Comparison of ENCODE assay signal across 17 cellular contexts in the genomic region with DNA sequence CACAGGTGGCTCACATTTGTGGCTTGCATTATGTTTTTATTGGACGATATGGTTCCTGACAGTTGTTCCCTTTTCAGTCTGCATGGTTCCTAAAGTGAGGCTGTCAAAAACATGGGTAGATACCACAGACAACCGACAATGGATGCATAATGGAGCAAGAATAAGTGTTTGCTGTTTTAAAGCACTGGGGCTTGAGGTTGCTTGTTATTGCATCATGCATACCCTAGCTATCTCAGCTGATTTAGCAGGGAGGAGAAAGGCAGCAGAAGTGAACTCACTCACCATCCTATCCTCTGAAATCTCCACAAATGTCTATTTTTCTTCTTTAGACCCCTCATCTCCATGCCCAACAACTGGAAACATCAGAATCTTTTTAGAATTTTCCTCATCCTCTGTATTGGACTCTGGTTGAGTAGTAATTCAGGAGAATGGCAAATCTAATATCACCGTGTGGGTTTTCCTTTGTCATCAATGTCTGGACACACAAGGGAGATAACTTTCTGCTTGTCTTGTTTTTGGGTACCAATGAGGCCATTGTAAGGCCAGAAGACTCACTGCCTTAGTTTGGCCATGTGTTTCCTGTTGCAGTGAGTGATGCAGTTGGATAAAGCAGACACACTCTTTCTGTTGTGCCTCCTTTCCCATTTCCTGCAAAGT. TPM values are rescaled to one million over a fixed set of nuclear protein-coding genes. Genes with fewer than 3 reads are reported as not detected.
DNase-seq lines count a peak whose midpoint lies in the region; ATAC-seq and TF ChIP-seq lines count a peak whose summit lies in the region.
"Had no signal": no experiment of that assay in that cellular context is flagged by ENCODE, and none has a peak within 500 bp of the region (broad histone marks: within the 10 kb centered on the region; RNA-seq: fewer than 3 reads in every experiment).

No MANE protein-coding gene starts in this region.

- no peak overlapping the region for H3K27ac Mint-ChIP-seq in T-helper 2 cell treated with Interferon-gamma antibody and Interleukin-4, amounts not matched to agents 5 μg/mL and 100 μg/mL, for 36 hours
- H3K27ac Mint-ChIP-seq: activated naive CD4-positive, alpha-beta T cell treated with anti-CD3 and anti-CD28 coated beads, Interleukin-2, amount 50 U/mL, for 24 hours had no signal

- H2AK9ac ChIP-seq in IMR-90 (replicated peaks; ENCODE audit: low read depth, low read length, poor library complexity), result no peak overlapping the region

- H3K79me1 ChIP-seq in IMR-90 (ENCODE audit: low read depth in 1 of 2, low read length in 2 of 2), result no peaks in the 10 kb centered on the region

- CTCF ChIA-PET in IMR-90 (lab: Yijun Ruan, JAX), result no interaction called here

- in situ Hi-C loops in IMR-90 (cut with MboI; ENCODE audit: low sequenced_read_pairs), result no loop called here
- in situ Hi-C loops in GM13977 (cut with MboI; ENCODE audit: low pct_unique_long_range_greater_than_20kb, low sequenced_read_pairs, unreplicated experiment), result no loop called here

- H3K27me3 ChIP-seq in IMR-90 (ENCODE audit: control insufficient read depth, insufficient read depth, low read length), result peaks cover 48% of the 10 kb centered on the region
- H3K27me3 ChIP-seq: transverse colon had no signal

- peak overlapping the region; percentile 63; the same call in 1 of the 2 replicates for H2BK20ac ChIP-seq in IMR-90 (ENCODE audit: low read depth, low read length)

- H4K20me1 ChIP-seq in IMR-90 (ENCODE audit: insufficient read depth, low read length), result no peaks in the 10 kb centered on the region

- peak overlapping the region; percentile 4; the same call in 1 of the 3 replicates for H2BK15ac ChIP-seq in IMR-90 (ENCODE audit: low read depth, low read length)

- 0 out of 2 replicates have a peak overlapping the region, but pooled peaks have one; percentile 3 for H3K23ac ChIP-seq in IMR-90 (ENCODE audit: low read depth, low read length)

- TF ChIP-seq POLR2A in IMR-90 (IDR thresholded peaks at IDR 0.05; ENCODE audit: low read depth, low read length), result no peak

- peak overlapping the region; percentile 17; the same call in 1 of the 2 replicates for H3K4ac ChIP-seq in IMR-90 (ENCODE audit: low read depth, low read length)

- no peaks in the 10 kb centered on the region for H3K9me1 ChIP-seq in IMR-90 (ENCODE audit: insufficient read depth, low read length)

- no peak overlapping the region for H3K56ac ChIP-seq in IMR-90 (ENCODE audit: extremely low read depth, insufficient read depth, low read length)

- no peaks in the 10 kb centered on the region for H3K36me3 ChIP-seq in IMR-90 (ENCODE audit: control insufficient read depth, insufficient read depth, low read length)
- H3K36me3 ChIP-seq: transverse colon had no signal

- H3K18ac ChIP-seq in IMR-90 (ENCODE audit: low read depth, low read length), result peak overlapping the region; percentile 35; the same call in 1 of the 2 replicates

- peak overlapping the region; percentile 68; the same call in 1 of the 2 replicates for H4K5ac ChIP-seq in IMR-90 (ENCODE audit: low read depth, low read length)

- no peak overlapping the region for H2BK5ac ChIP-seq in IMR-90 (ENCODE audit: low read depth, low read length, poor library complexity, severe bottlenecking)

- no peaks in the 10 kb centered on the region for H3K4me1 ChIP-seq in IMR-90 (ENCODE audit: control insufficient read depth, insufficient read depth, low read length)
- H3K4me1 ChIP-seq: transverse colon had no signal

- H3K4me2 ChIP-seq in IMR-90 (ENCODE audit: low read depth, low read length), result no peak overlapping the region

- no peak overlapping the region for H2AK5ac ChIP-seq in IMR-90 (ENCODE audit: low read depth, low read length)

- H2BK120ac ChIP-seq in IMR-90 (ENCODE audit: low read depth, low read length), result peak overlapping the region; percentile 84; the same call in 1 of the 2 replicates

- no peaks in the 10 kb centered on the region for H3K9me3 Mint-ChIP-seq in T-helper 2 cell treated with Interferon-gamma antibody and Interleukin-4, amounts not matched to agents 5 μg/mL and 100 μg/mL, for 36 hours
- H3K9me3 Mint-ChIP-seq: activated naive CD4-positive, alpha-beta T cell treated with anti-CD3 and anti-CD28 coated beads, Interleukin-2, amount 50 U/mL, for 24 hours had no signal

- no peaks in the 10 kb centered on the region for H3K36me3 Mint-ChIP-seq in T-helper 2 cell treated with Interferon-gamma antibody and Interleukin-4, amounts not matched to agents 5 μg/mL and 100 μg/mL, for 36 hours (ENCODE audit: low read depth)
- H3K36me3 Mint-ChIP-seq: activated naive CD4-positive, alpha-beta T cell treated with anti-CD3 and anti-CD28 coated beads, Interleukin-2, amount 50 U/mL, for 24 hours; naive B cell had no signal

- no peak overlapping the region for H3K4me3 ChIP-seq in IMR-90 (ENCODE audit: insufficient read depth, low read depth, low read length)
- H3K4me3 ChIP-seq in fibroblast of pulmonary artery (replicated peaks; ENCODE audit: low read depth, low read length), result no peak overlapping the region
- H3K4me3 ChIP-seq: transverse colon had no signal

- ATAC-seq in IMR-90 (ENCODE audit: low read depth) (peak; percentile 37), HG03354 (IDR thresholded peaks at IDR 0.05; ENCODE audit: poor library complexity, severe bottlenecking, unreplicated experiment) (no peak)
- ATAC-seq: left lobe of liver had no signal

- H3K27me3 Mint-ChIP-seq in T-helper 2 cell treated with Interferon-gamma antibody and Interleukin-4, amounts not matched to agents 5 μg/mL and 100 μg/mL, for 36 hours (ENCODE audit: low read depth), result no peaks in the 10 kb centered on the region
- H3K27me3 Mint-ChIP-seq: naive B cell had no signal

- DNase-seq in DMS53 (lab: John Stamatoyannopoulos, UW) (peak; percentile 14), IMR-90 (peak; percentile 47), OCI-M1 (lab: John Stamatoyannopoulos, UW) (peak; percentile 92), fibroblast of pulmonary artery (ENCODE audit: low read depth) (peak; percentile 31), Ammon's horn (ENCODE audit: low spot score) (no peak), GM13977 (ENCODE audit: low spot score) (no peak)
- no peak for DNase-seq in T-helper 2 cell treated with Interferon-gamma antibody and Interleukin-4, amounts not matched to agents 5 μg/mL and 100 μg/mL, for 36 hours (ENCODE audit: low spot score)
- DNase-seq: hippocampal formation, naive B cell, NCI-H1694, NCI-H82, transverse colon had no signal

- WGBS in IMR-90 (ENCODE audit: extremely low coverage in 2 of 2, insufficient read length in 1 of 2), 2 experiments, result 100% methylated on average over 1 of the region's 3 CpGs; no CpG with 5 or more reads in 1 of the 2 experiments

- BruUV-seq in IMR-90 (replicated peaks; lab: Mats Ljungman, UMichigan), result no TSS peak

- no peak overlapping the region for H2AFZ ChIP-seq in IMR-90 (replicated peaks; ENCODE audit: low read length, poor library complexity)

- intact Hi-C loops in IMR-90 (cut with micrococcal nuclease), result loop anchor here (5.0 kb wide), 1 partner anchor 53 kb away; the partner anchor contains the start of gene PLEK

- H3K27ac ChIP-seq in IMR-90 (ENCODE audit: insufficient read depth, low read length), result no peak overlapping the region
- H3K27ac ChIP-seq: transverse colon had no signal

- no peak overlapping the region for H3K4me3 Mint-ChIP-seq in T-helper 2 cell treated with Interferon-gamma antibody and Interleukin-4, amounts not matched to agents 5 μg/mL and 100 μg/mL, for 36 hours
- H3K4me3 Mint-ChIP-seq: activated naive CD4-positive, alpha-beta T cell treated with anti-CD3 and anti-CD28 coated beads, Interleukin-2, amount 50 U/mL, for 24 hours; CD14-positive monocyte had no signal

- POLR2A ChIA-PET in IMR-90 (lab: Charles Lee; ENCODE audit: unreplicated experiment), result no interaction called here

- no peak overlapping the region for H3K14ac ChIP-seq in IMR-90 (replicated peaks; ENCODE audit: low read depth, low read length)

- dilution Hi-C loops in IMR-90 (cut with HindIII; ENCODE audit: low sequenced_read_pairs, unreplicated experiment), result no loop called here

- H3K9me3 ChIP-seq in IMR-90 (ENCODE audit: control insufficient read depth, insufficient read depth, low read length), result peaks cover under 1% of the 10 kb centered on the region; the same call in 1 of the 2 replicates
- H3K9me3 ChIP-seq: transverse colon had no signal

- TF ChIP-seq RAD21 in IMR-90 (IDR thresholded peaks at IDR 0.05; ENCODE audit: low read length), result no peak

- no peak for TF ChIP-seq CTCF in IMR-90 (conservative IDR thresholded peaks at IDR 0.05; ENCODE audit: low read depth, low read length)
- no peak for TF ChIP-seq CTCF in fibroblast of pulmonary artery (IDR thresholded peaks at IDR 0.05; ENCODE audit: low read length, missing control alignments)
- TF ChIP-seq CTCF in GM13977 (IDR thresholded peaks at IDR 0.05; ENCODE audit: extremely low read depth, insufficient read depth, missing control alignments), result no peak

- peaks cover 3% of the 10 kb centered on the region for H3K4me1 Mint-ChIP-seq in T-helper 2 cell treated with Interferon-gamma antibody and Interleukin-4, amounts not matched to agents 5 μg/mL and 100 μg/mL, for 36 hours (ENCODE audit: low read depth)

- no peak overlapping the region for H3K9ac ChIP-seq in IMR-90 (ENCODE audit: low read depth, low read length)

- H4K8ac ChIP-seq in IMR-90 (ENCODE audit: low read depth in 2 of 2, low read length in 2 of 2), result peak overlapping the region; percentile 7 to 22; a peak in 2 of 4 replicates

- peak overlapping the region; percentile 79 for H4K91ac ChIP-seq in IMR-90 (ENCODE audit: insufficient read depth, low read depth, low read length)

TF ChIP-seq in IMR-90, 13 proteins besides CTCF, POLR2A, EP300 and RAD21 (continues in another document):
- TF ChIP-seq BHLHE40 (IDR thresholded peaks at IDR 0.05; ENCODE audit: low read depth, low read length) (no peak), MXI1 (IDR thresholded peaks at IDR 0.05; ENCODE audit: borderline replicate concordance, low read depth, low read length) (no peak)

RNA-seq across cellular contexts. Expression of gene FBXO48, which starts 46.7 kb away (rescaled TPM):
- 0.18 and 0.28 TPM in 2 replicates for total RNA-seq in IMR-90 (2012; rRNA removed)
- polyA plus RNA-seq in IMR-90 (2012; rRNA removed), result 0.37 and 0.43 TPM in 2 replicates
- 0.09 and 0.11 TPM in 2 replicates for polyA plus RNA-seq in IMR-90 (2012; cell fraction: cytosol; rRNA removed)
- polyA plus RNA-seq in IMR-90 (2012; cell fraction: nucleus; rRNA removed; ENCODE audit: low replicate concordance), result 0.11 and 0.61 TPM in 2 replicates

RNA-seq across cellular contexts. Expression of gene APLF, which starts 47.0 kb away (rescaled TPM):
- 2.3 and 3.3 TPM in 2 replicates for total RNA-seq in IMR-90 (2012; rRNA removed)
- polyA plus RNA-seq in IMR-90 (2012; rRNA removed), result 1.2 and 1.5 TPM in 2 replicates
- 0.30 and 0.50 TPM in 2 replicates for polyA plus RNA-seq in IMR-90 (2012; cell fraction: cytosol; rRNA removed)
- 0.17 and 1.8 TPM in 2 replicates for polyA plus RNA-seq in IMR-90 (2012; cell fraction: nucleus; rRNA removed; ENCODE audit: low replicate concordance)

RNA-seq across cellular contexts. Expression of gene PLEK, which starts 55.3 kb away (rescaled TPM):
- under 0.01 TPM in 1 of 2 replicates, not detected in the other for total RNA-seq in IMR-90 (2012; rRNA removed)
- 0.03 TPM in 1 of 2 replicates, not detected in the other for polyA plus RNA-seq in IMR-90 (2012; rRNA removed)
- polyA plus RNA-seq in IMR-90 (2012; cell fraction: cytosol; rRNA removed), result not detected in 2 replicates
- polyA plus RNA-seq in IMR-90 (2012; cell fraction: nucleus; rRNA removed; ENCODE audit: low replicate concordance), result 0.02 and 0.11 TPM in 2 replicates
- total RNA-seq: SK-MEL-5 had no signal

Comparison
In these comparisons a context has a peak if more than half of its experiments do, and no peak if none do; other contexts are left out.
1. DNase-seq: peak in DMS53 (single experiment), IMR-90 (single experiment), OCI-M1 (single experiment) and fibroblast of pulmonary artery (single experiment); none in T-helper 2 cell treated with Interferon-gamma antibody and Interleukin-4, amounts not matched to agents 5 μg/mL and 100 μg/mL, for 36 hours (single experiment), Ammon's horn (single experiment) and GM13977 (single experiment).